28 cellular contexts compared by ENCODE assay signal in the genomic region with DNA sequence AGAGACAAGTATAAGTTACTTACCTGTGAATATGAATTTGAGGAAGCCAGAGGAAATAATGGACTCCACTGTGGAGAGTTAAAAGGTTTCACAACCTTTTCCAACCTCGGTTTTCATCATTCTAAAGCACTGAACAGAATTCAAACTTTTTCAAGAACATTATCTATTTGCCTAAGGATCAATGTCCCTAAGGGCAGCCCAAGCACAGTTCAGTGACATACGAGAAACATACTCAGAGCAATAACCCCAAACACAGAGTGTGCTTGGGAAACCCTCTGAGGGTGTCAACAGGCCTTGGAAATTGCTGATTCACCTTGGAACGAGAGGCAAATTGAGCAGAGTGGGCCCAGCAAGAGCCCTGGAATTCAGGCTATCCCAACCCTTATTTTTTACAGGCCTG. TPM values are rescaled to one million over a fixed set of nuclear protein-coding genes. Genes with fewer than 3 reads are reported as not detected.
DNase-seq lines count a peak whose midpoint lies in the region; ATAC-seq, FAIRE-seq and TF ChIP-seq lines count a peak whose summit lies in the region.
"Had no signal": no experiment of that assay in that cellular context is flagged by ENCODE, and none has a peak within 500 bp of the region (broad histone marks: within the 10 kb centered on the region; RNA-seq: fewer than 3 reads in every experiment).

ABCB11 (minus strand) TSS at position 123 of the 400 bp plus-strand sequence. CDS start 13,199 bp downstream, outside the sequence.

- POLR2A ChIA-PET in H1 (lab: Charles Lee; ENCODE audit: partially characterized antibody), result no interaction called here

- H3K4me2 ChIP-seq in H1 (ENCODE audit: insufficient read depth in 1 of 2, low read depth in 2 of 2, low read length in 2 of 2), result no peak within 1 kb of the TSS
- H3K4me2 ChIP-seq: BLaER1, PC-9 had no signal

- H3K27me3 ChIP-seq in H1 (replicated peaks in 1 of 4; ENCODE audit: control insufficient read depth in 3 of 4, extremely low read depth in 1 of 4, insufficient read depth in 3 of 4, low read length in 3 of 4), result no peaks in the 10 kb centered on the region
- no peaks in the 10 kb centered on the region for H3K27me3 ChIP-seq in right lobe of liver
- H3K27me3 ChIP-seq in transverse colon, result no peaks in the 10 kb centered on the region
- H3K27me3 ChIP-seq: BLaER1, SJCRH30 had no signal

- H3K4me3 Mint-ChIP-seq in activated naive CD4-positive, alpha-beta T cell treated with anti-CD3 and anti-CD28 coated beads, Interleukin-2, amount 50 U/mL, for 24 hours, result no peak within 1 kb of the TSS
- H3K4me3 Mint-ChIP-seq: CD4-positive, CD25-positive, alpha-beta regulatory T cell; H9 had no signal

- H3K23me2 ChIP-seq in H1 (ENCODE audit: low read depth, low read length), result no peaks in the 10 kb centered on the region; the same call in 1 of the 2 replicates

- H3K18ac ChIP-seq in H1 (ENCODE audit: extremely low read depth, low read length), result no peak within 1 kb of the TSS

- H4K20me1 ChIP-seq in H1 (replicated peaks in 1 of 2; ENCODE audit: control insufficient read depth in 1 of 2, insufficient read depth in 2 of 2, low read length in 2 of 2), result no peaks in the 10 kb centered on the region
- H4K20me1 ChIP-seq: BLaER1 had no signal

- H3K36me3 ChIP-seq in H1 (ENCODE audit: control insufficient read depth in 2 of 4, insufficient read depth in 4 of 4, low read length in 3 of 4) (no peaks in the 10 kb centered on the region; a peak in 1 of 8 replicates), right lobe of liver (no peaks in the 10 kb centered on the region), transverse colon (no peaks in the 10 kb centered on the region)
- H3K36me3 ChIP-seq: BLaER1, SJCRH30 had no signal

- DNase-seq in activated naive CD4-positive, alpha-beta T cell treated with anti-CD3 and anti-CD28 coated beads, Interleukin-2, amount 50 U/mL, for 16 hours, result no peak
- no peak for DNase-seq in H1 (ENCODE audit: low read depth in 1 of 2, low spot score in 2 of 2)
- peak in 1 of 3 donors; percentile 75 for DNase-seq in right lobe of liver
- DNase-seq in transverse colon, result no peak
- DNase-seq in foreskin melanocyte, result no peak
- DNase-seq in SKM-1 (lab: John Stamatoyannopoulos, UW; ENCODE audit: unreplicated experiment), result no peak
- DNase-seq: 8988T; CD4-positive, CD25-positive, alpha-beta regulatory T cell; H9; Karpas-422; NCI-H1048; NCI-H1417; NCI-H1694; NCI-H2081; NCI-H2227 treated with DMSO at 0.1 percent for 48 hours; NCI-H526 treated with DMSO at 0.1 percent for 48 hours; PC-9; SJCRH30 had no signal

- intact Hi-C loops in right lobe of liver (cut with DNase I) (no loop called here), transverse colon (cut with DNase I; ENCODE audit: low total_unique reads) (no loop called here)

- H3K27ac Mint-ChIP-seq in activated naive CD4-positive, alpha-beta T cell treated with anti-CD3 and anti-CD28 coated beads, Interleukin-2, amount 50 U/mL, for 24 hours, result peak within 1 kb of the TSS; percentile 36

- no peaks in the 10 kb centered on the region for H3K79me2 ChIP-seq in H1 (ENCODE audit: control insufficient read depth in 1 of 2, insufficient read depth in 2 of 2, low read length in 2 of 2)

- no peak within 1 kb of the TSS for H2BK5ac ChIP-seq in H1 (ENCODE audit: low read depth, low read length)

- peak within 1 kb of the TSS; percentile 56 for H2AFZ ChIP-seq in H1 (ENCODE audit: low read length)
- H2AFZ ChIP-seq: PC-9 had no signal

- H3K79me1 ChIP-seq in H1 (ENCODE audit: low read depth, low read length), result no peaks in the 10 kb centered on the region

- 87% methylated on average over 3 of the region's 3 CpGs; no CpG with 5 or more reads in 1 of the 2 experiments for WGBS in H1 (ENCODE audit: extremely low coverage in 1 of 2, insufficient coverage in 1 of 2, insufficient read length in 1 of 2, insufficient replicate concordance in 2 of 2, low coverage in 1 of 2, low lambda C conversion rate in 2 of 2, missing lambda C conversion rate in 1 of 2), 2 experiments
- WGBS in right lobe of liver (ENCODE audit: insufficient coverage, low coverage, low lambda C conversion rate, missing lambda C conversion rate), result 12% methylated on average over 3 of the region's 3 CpGs
- 70 to 72% methylated on average over 2 to 3 of the region's 3 CpGs for WGBS in transverse colon (ENCODE audit: low coverage in 1 of 2), 2 donors

- H3K56ac ChIP-seq in H1 (replicated peaks; ENCODE audit: insufficient read length, low read depth, low read length), result no peak within 1 kb of the TSS

- no peak within 1 kb of the TSS for H2BK15ac ChIP-seq in H1 (ENCODE audit: low read length)

- H3K4me1 Mint-ChIP-seq in activated naive CD4-positive, alpha-beta T cell treated with anti-CD3 and anti-CD28 coated beads, Interleukin-2, amount 50 U/mL, for 24 hours, result no peaks in the 10 kb centered on the region
- H3K4me1 Mint-ChIP-seq: CD4-positive, CD25-positive, alpha-beta regulatory T cell had no signal

- peaks cover 0 to 2% (median 0%) of the 10 kb centered on the region in 4 experiments; a peak in 1 of 7 replicates for H3K4me1 ChIP-seq in H1 (replicated peaks in 1 of 4; ENCODE audit: control insufficient read depth in 3 of 4, insufficient read depth in 4 of 4, low read length in 3 of 4)
- H3K4me1 ChIP-seq in right lobe of liver, result peaks cover 0 to 49% (median 3%) of the 10 kb centered on the region in 4 donors
- H3K4me1 ChIP-seq in transverse colon, result peaks cover 0 to 8% (median 4%) of the 10 kb centered on the region in 4 donors
- H3K4me1 ChIP-seq: BLaER1, SJCRH30 had no signal

- H3K4ac ChIP-seq in H1 (replicated peaks; ENCODE audit: insufficient read length, low read depth, low read length), result no peak within 1 kb of the TSS

- TF ChIP-seq RAD21 in H1 (IDR thresholded peaks at IDR 0.05 in 1 of 2, conservative IDR thresholded peaks at IDR 0.05 in 1 of 2; ENCODE audit: low read depth in 2 of 2, low read length in 2 of 2), result no peak

- no peak within 1 kb of the TSS for H2BK120ac ChIP-seq in H1 (replicated peaks; ENCODE audit: low read depth, low read length)

- H3K9me3 Mint-ChIP-seq in activated naive CD4-positive, alpha-beta T cell treated with anti-CD3 and anti-CD28 coated beads, Interleukin-2, amount 50 U/mL, for 24 hours, result peaks cover 12% of the 10 kb centered on the region
- H3K9me3 Mint-ChIP-seq: H9 had no signal

- CTCF ChIA-PET in H1 (lab: Charles Lee; ENCODE audit: partially characterized antibody), result no interaction called here

- ATAC-seq in right lobe of liver (peak; percentile 76 to 92 (median 82)), SK-N-SH treated with all-trans-retinoic acid at 6 μM for 48 hours (no peak)
- ATAC-seq: Right ventricle myocardium inferior had no signal

- H4K5ac ChIP-seq in H1 (ENCODE audit: insufficient read length, low read depth, low read length), result no peak within 1 kb of the TSS

- H4K91ac ChIP-seq in H1 (replicated peaks; ENCODE audit: insufficient read length, low read length), result no peak within 1 kb of the TSS

- FAIRE-seq in H1 (lab: Jason Lieb, UNC), result no peak
- FAIRE-seq: D721Med, HTR-8/SVneo had no signal

- no peak within 1 kb of the TSS for H2AK5ac ChIP-seq in H1 (ENCODE audit: low read depth, low read length)

- in situ Hi-C loops in transverse colon (cut with MboI; ENCODE audit: low pct_ligation_motif_present in 1 of 4, low pct_unique_long_range_greater_than_20kb in 1 of 4, low sequenced_read_pairs in 3 of 4), result no loop called here

- H3K4me3 ChIP-seq in H1 (ENCODE audit: extremely low read depth in 1 of 4, insufficient read depth in 2 of 4, low read depth in 3 of 4, low read length in 4 of 4) (no peak within 1 kb of the TSS), right lobe of liver (peak within 1 kb of the TSS; percentile 26 to 65 (median 61)), transverse colon (no peak within 1 kb of the TSS)
- H3K4me3 ChIP-seq: BLaER1, PC-9, SJCRH30 had no signal

- H3K27me3 Mint-ChIP-seq in activated naive CD4-positive, alpha-beta T cell treated with anti-CD3 and anti-CD28 coated beads, Interleukin-2, amount 50 U/mL, for 24 hours, result no peaks in the 10 kb centered on the region
- H3K27me3 Mint-ChIP-seq: CD4-positive, CD25-positive, alpha-beta regulatory T cell had no signal

- H3K9ac ChIP-seq in H1 (replicated peaks in 1 of 4; ENCODE audit: extremely low read depth in 1 of 4, low read depth in 3 of 4, low read length in 3 of 4), result no peak within 1 kb of the TSS
- H3K9ac ChIP-seq: BLaER1 had no signal

- TF ChIP-seq EP300 in H1 (IDR thresholded peaks at IDR 0.05; ENCODE audit: borderline replicate concordance in 1 of 2, low read depth in 2 of 2, low read length in 2 of 2) (no peak), transverse colon (IDR thresholded peaks at IDR 0.05; ENCODE audit: low read depth) (no peak)

- TF ChIP-seq CTCF in H1 (IDR thresholded peaks at IDR 0.05; ENCODE audit: control extremely low read depth in 1 of 3, insufficient read depth in 1 of 3, low read depth in 1 of 3, low read length in 3 of 3) (no peak), right lobe of liver (IDR thresholded peaks at IDR 0.05) (no peak), transverse colon (IDR thresholded peaks at IDR 0.05) (no peak)

- no peaks in the 10 kb centered on the region for H3K36me3 Mint-ChIP-seq in activated naive CD4-positive, alpha-beta T cell treated with anti-CD3 and anti-CD28 coated beads, Interleukin-2, amount 50 U/mL, for 24 hours
- H3K36me3 Mint-ChIP-seq: CD4-positive, CD25-positive, alpha-beta regulatory T cell had no signal

- no peak within 1 kb of the TSS for H3K23ac ChIP-seq in H1 (ENCODE audit: insufficient read length)

- 0 out of 2 replicates have a peak within 1 kb of the TSS, but pooled peaks have one; percentile 33 for H2BK12ac ChIP-seq in H1 (ENCODE audit: low read depth, low read length)

- TF ChIP-seq POLR2A in H1 (IDR thresholded peaks at IDR 0.05; ENCODE audit: control extremely low read depth in 1 of 2, low read depth in 2 of 2, low read length in 2 of 2) (no peak), right lobe of liver (IDR thresholded peaks at IDR 0.05) (peak; percentile 59), transverse colon (IDR thresholded peaks at IDR 0.05) (no peak)

- no peak within 1 kb of the TSS for H4K8ac ChIP-seq in H1 (ENCODE audit: extremely low read depth, insufficient read depth, low read length)

- H3K9me3 ChIP-seq in H1 (ENCODE audit: insufficient read depth in 2 of 2, low read depth in 1 of 2, low read length in 1 of 2) (no peaks in the 10 kb centered on the region), right lobe of liver (no peaks in the 10 kb centered on the region), transverse colon (no peaks in the 10 kb centered on the region)
- H3K9me3 ChIP-seq: BLaER1, SJCRH30 had no signal

- no peak within 1 kb of the TSS for H3K27ac ChIP-seq in H1 (ENCODE audit: low read depth, low read length)
- H3K27ac ChIP-seq in right lobe of liver, result peak within 1 kb of the TSS; percentile 11 to 96 (median 84)
- no peak within 1 kb of the TSS for H3K27ac ChIP-seq in transverse colon
- H3K27ac ChIP-seq: BLaER1, PC-9, SJCRH30 had no signal

- no peak within 1 kb of the TSS for H3K14ac ChIP-seq in H1 (ENCODE audit: insufficient read length)

- H2BK20ac ChIP-seq in H1 (ENCODE audit: low read length), result no peak within 1 kb of the TSS

RNA-seq across cellular contexts. Expression of gene ABCB11, which starts in this region (rescaled TPM):
- total RNA-seq in H1 (2021; fragmentation: NEBNext Ultra II Directional; extraction: Animal tissue kit (Norgen Biotek cat#: 25700)), result not detected in 2 replicates
- polyA plus RNA-seq in H1 (2011; rRNA removed), result not detected in 2 replicates
- not detected for polyA plus RNA-seq in H1 (2011; cell fraction: cytosol; rRNA removed)
- not detected for polyA plus RNA-seq in H1 (2011; cell fraction: nucleus; rRNA removed)
- polyA plus RNA-seq in H1 (2012, experiment 1 of 2), result not detected in 4 replicates
- not detected for polyA plus RNA-seq in H1 (2012, experiment 2 of 2)
- 0.02 TPM for polyA plus RNA-seq in H1 (2013, experiment 1 of 2)
- 0.02 TPM for polyA plus RNA-seq in H1 (2013, experiment 2 of 2)
- polyA minus RNA-seq in H1 (2011; rRNA and poly(A)+ RNA removed), result 0.06 TPM in 1 of 2 replicates, not detected in the other
- polyA minus RNA-seq in H1 (2011; cell fraction: cytosol; rRNA and poly(A)+ RNA removed), result not detected
- not detected for polyA minus RNA-seq in H1 (2011; cell fraction: nucleus; rRNA and poly(A)+ RNA removed)
- total RNA-seq in right lobe of liver (100 to 1,000 TPM in 2 of 6 experiments, 10 to 100 TPM in 4; 21.3 to 128 (median 54.8) TPM), transverse colon (10 to 100 TPM in 3 of 4 donors, 1 to 10 TPM in 1; 4.8 to 41.8 (median 14.8) TPM)
- total RNA-seq: CD4-positive, CD25-positive, alpha-beta regulatory T cell; Daoy; G401; H9; NCI-H460; PC-9; RPMI7951; SJCRH30 had no signal
- polyA plus RNA-seq: CD4-positive, CD25-positive, alpha-beta regulatory T cell had no signal

Comparison
In these comparisons a context has a peak if more than half of its experiments do, and no peak if none do; other contexts are left out.
1. H3K27ac ChIP-seq: peak in right lobe of liver (3 of 3); none in H1 (single experiment) and transverse colon (0 of 4).
2. H3K4me3 ChIP-seq: peak in right lobe of liver (3 of 3); none in H1 (0 of 4) and transverse colon (0 of 4).